ENCODE assay signal across 1 cellular context in the genomic region with DNA sequence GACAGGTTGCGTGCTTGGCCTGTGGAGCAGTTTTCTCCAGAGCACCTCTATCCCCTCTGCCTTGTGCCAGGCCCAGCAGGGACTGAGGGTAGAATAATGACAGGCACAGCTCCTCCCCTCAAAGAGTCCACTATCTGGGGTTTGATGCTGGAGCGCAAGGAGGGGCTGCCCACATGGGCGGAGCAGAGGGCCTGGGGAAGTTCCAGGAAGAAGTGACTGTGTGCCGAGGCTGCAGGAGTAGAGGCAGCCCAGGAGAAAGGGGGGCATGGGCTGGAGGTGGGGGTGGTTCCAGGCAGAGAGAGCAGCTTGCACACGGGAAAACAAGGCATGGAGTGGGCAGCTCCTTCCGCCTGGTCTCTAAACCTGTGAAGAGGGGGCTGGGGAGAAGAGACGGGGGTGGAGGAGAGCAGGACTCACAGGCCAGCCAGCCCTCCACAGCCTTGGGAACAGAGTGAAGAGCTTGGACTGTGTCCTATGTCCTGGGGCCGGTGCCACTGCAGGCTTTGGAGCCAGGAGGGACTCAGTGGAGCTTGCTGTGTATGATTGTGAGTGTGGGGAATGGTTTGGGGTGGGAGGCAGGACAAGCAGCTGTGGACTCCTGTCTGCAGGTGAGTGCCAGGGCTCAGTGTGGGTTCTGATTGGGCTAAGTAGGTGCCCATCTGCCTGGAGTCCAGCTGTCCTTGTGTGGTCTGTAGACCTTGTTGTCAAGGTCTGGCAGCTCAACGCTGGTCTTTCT.
TF ChIP-seq lines count a peak whose summit lies in the region.

No MANE protein-coding gene starts in this region.

TF ChIP-seq in HepG2, 621 proteins besides CTCF, POLR2A, EP300 and RAD21:
- TF ChIP-seq KDM3A (CRISPR knock-in tag; IDR thresholded peaks at IDR 0.05; ENCODE audit: low read depth), result no peak
- TF ChIP-seq, protein P1, sequence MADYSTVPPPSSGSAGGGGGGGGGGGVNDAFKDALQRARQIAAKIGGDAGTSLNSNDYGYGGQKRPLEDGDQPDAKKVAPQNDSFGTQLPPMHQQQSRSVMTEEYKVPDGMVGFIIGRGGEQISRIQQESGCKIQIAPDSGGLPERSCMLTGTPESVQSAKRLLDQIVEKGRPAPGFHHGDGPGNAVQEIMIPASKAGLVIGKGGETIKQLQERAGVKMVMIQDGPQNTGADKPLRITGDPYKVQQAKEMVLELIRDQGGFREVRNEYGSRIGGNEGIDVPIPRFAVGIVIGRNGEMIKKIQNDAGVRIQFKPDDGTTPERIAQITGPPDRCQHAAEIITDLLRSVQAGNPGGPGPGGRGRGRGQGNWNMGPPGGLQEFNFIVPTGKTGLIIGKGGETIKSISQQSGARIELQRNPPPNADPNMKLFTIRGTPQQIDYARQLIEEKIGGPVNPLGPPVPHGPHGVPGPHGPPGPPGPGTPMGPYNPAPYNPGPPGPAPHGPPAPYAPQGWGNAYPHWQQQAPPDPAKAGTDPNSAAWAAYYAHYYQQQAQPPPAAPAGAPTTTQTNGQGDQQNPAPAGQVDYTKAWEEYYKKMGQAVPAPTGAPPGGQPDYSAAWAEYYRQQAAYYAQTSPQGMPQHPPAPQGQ (CRISPR knock-in tag; IDR thresholded peaks at IDR 0.05; ENCODE audit: borderline replicate concordance), result no peak
- TF ChIP-seq, protein P2, sequence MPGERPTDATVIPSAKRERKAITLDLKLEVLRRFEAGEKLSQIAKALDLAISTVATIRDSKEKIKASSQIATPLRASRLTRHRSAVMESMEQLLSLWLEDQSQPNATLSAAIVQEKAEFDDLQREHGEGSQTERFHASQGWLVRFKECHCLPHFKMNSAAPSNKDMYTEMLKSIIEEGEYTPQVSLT (CRISPR knock-in tag; IDR thresholded peaks at IDR 0.05; ENCODE audit: borderline replicate concordance, low read depth), result no peak
- no peak for TF ChIP-seq ZNF678 (CRISPR knock-in tag; IDR thresholded peaks at IDR 0.05)
- TF ChIP-seq ZNF589 (CRISPR knock-in tag; conservative IDR thresholded peaks at IDR 0.05), result no peak
- TF ChIP-seq ZNF558 (CRISPR knock-in tag; IDR thresholded peaks at IDR 0.05; ENCODE audit: borderline replicate concordance), result no peak
- no peak for TF ChIP-seq SATB2 (CRISPR knock-in tag; IDR thresholded peaks at IDR 0.05)
- TF ChIP-seq, protein P3, sequence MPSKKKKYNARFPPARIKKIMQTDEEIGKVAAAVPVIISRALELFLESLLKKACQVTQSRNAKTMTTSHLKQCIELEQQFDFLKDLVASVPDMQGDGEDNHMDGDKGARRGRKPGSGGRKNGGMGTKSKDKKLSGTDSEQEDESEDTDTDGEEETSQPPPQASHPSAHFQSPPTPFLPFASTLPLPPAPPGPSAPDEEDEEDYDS (CRISPR knock-in tag; IDR thresholded peaks at IDR 0.05), result no peak
- no peak for TF ChIP-seq ZNF546 (CRISPR knock-in tag; conservative IDR thresholded peaks at IDR 0.05)
- TF ChIP-seq ZNF670 (CRISPR knock-in tag; IDR thresholded peaks at IDR 0.05; ENCODE audit: borderline replicate concordance), result no peak
- TF ChIP-seq SUZ12 (IDR thresholded peaks at IDR 0.05; ENCODE audit: low read depth, low read length), result no peak
- TF ChIP-seq ARNTL (CRISPR knock-in tag; IDR thresholded peaks at IDR 0.05), result no peak
- TF ChIP-seq REXO4 (CRISPR knock-in tag; IDR thresholded peaks at IDR 0.05; ENCODE audit: borderline replicate concordance), result no peak
- TF ChIP-seq, protein P4, sequence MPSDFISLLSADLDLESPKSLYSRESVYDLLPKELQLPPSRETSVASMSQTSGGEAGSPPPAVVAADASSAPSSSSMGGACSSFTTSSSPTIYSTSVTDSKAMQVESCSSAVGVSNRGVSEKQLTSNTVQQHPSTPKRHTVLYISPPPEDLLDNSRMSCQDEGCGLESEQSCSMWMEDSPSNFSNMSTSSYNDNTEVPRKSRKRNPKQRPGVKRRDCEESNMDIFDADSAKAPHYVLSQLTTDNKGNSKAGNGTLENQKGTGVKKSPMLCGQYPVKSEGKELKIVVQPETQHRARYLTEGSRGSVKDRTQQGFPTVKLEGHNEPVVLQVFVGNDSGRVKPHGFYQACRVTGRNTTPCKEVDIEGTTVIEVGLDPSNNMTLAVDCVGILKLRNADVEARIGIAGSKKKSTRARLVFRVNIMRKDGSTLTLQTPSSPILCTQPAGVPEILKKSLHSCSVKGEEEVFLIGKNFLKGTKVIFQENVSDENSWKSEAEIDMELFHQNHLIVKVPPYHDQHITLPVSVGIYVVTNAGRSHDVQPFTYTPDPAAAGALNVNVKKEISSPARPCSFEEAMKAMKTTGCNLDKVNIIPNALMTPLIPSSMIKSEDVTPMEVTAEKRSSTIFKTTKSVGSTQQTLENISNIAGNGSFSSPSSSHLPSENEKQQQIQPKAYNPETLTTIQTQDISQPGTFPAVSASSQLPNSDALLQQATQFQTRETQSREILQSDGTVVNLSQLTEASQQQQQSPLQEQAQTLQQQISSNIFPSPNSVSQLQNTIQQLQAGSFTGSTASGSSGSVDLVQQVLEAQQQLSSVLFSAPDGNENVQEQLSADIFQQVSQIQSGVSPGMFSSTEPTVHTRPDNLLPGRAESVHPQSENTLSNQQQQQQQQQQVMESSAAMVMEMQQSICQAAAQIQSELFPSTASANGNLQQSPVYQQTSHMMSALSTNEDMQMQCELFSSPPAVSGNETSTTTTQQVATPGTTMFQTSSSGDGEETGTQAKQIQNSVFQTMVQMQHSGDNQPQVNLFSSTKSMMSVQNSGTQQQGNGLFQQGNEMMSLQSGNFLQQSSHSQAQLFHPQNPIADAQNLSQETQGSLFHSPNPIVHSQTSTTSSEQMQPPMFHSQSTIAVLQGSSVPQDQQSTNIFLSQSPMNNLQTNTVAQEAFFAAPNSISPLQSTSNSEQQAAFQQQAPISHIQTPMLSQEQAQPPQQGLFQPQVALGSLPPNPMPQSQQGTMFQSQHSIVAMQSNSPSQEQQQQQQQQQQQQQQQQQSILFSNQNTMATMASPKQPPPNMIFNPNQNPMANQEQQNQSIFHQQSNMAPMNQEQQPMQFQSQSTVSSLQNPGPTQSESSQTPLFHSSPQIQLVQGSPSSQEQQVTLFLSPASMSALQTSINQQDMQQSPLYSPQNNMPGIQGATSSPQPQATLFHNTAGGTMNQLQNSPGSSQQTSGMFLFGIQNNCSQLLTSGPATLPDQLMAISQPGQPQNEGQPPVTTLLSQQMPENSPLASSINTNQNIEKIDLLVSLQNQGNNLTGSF (CRISPR knock-in tag; IDR thresholded peaks at IDR 0.05), result no peak
- TF ChIP-seq HOMEZ (CRISPR knock-in tag; IDR thresholded peaks at IDR 0.05; ENCODE audit: low read depth), result no peak
- no peak for TF ChIP-seq NFKB2 (CRISPR knock-in tag; IDR thresholded peaks at IDR 0.05; ENCODE audit: borderline replicate concordance)
- no peak for TF ChIP-seq ZSCAN22 (CRISPR knock-in tag; IDR thresholded peaks at IDR 0.05)
